In the genomic region with DNA sequence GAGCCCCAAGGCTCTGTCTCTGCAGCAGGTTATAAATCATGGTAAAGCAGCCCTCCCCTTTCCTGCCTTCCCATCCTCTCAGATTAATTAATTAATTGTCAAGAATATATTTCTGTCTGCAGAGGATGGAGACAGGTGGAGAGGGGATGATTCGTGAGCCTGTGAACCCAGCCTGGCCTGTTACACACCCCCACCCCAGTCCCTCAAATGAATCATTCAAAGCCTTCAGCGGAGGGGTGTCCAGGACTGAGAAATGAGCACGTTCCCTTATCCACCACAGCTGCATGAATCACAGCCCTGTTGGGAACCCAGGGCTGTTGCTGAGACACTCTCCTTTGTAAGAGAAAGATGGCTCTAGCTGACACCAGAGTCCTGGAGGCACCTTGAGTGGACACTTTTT, we compare ENCODE assay signal across 9 cellular contexts. TPM values are rescaled to one million over a fixed set of nuclear protein-coding genes. Genes with fewer than 3 reads are reported as not detected.
DNase-seq lines count a peak whose midpoint lies in the region; ATAC-seq and TF ChIP-seq lines count a peak whose summit lies in the region.
"Had no signal": no experiment of that assay in that cellular context is flagged by ENCODE, and none has a peak within 500 bp of the region (broad histone marks: within the 10 kb centered on the region; RNA-seq: fewer than 3 reads in every experiment).

No MANE protein-coding gene starts in this region.

- TF ChIP-seq EP300 in suprapubic skin (IDR thresholded peaks at IDR 0.05), result no peak

- H3K36me3 ChIP-seq in adipocyte (ENCODE audit: control insufficient read depth, insufficient read depth, low read length, severe bottlenecking), result no peaks in the 10 kb centered on the region
- H3K36me3 ChIP-seq in suprapubic skin, result no peaks in the 10 kb centered on the region

- ATAC-seq in GM19328 (IDR thresholded peaks at IDR 0.05; ENCODE audit: unreplicated experiment) (no peak), HG03571 (IDR thresholded peaks at IDR 0.05; ENCODE audit: unreplicated experiment) (no peak)

- WGBS in suprapubic skin, result 58% methylated on average over 3 of the region's 3 CpGs

- H3K4me3 ChIP-seq in adipocyte (ENCODE audit: low read length) (peak overlapping the region; percentile 15), suprapubic skin (no peak overlapping the region)

- TF ChIP-seq POLR2A in suprapubic skin (IDR thresholded peaks at IDR 0.05), result no peak

- no peaks in the 10 kb centered on the region for H3K9me3 ChIP-seq in adipocyte (ENCODE audit: control insufficient read depth, low read length)
- no peaks in the 10 kb centered on the region for H3K9me3 ChIP-seq in suprapubic skin

- H3K4me1 ChIP-seq in adipocyte (ENCODE audit: control insufficient read depth, insufficient read depth, low read length) (peaks cover 36% of the 10 kb centered on the region), suprapubic skin (peaks cover 21% of the 10 kb centered on the region)

- peak; percentile 63 for DNase-seq in activated CD8-positive, alpha-beta memory T cell treated with anti-CD3 and anti-CD28 coated beads, Interleukin-2, amount 50 U/mL, for 48 hours
- no peak for DNase-seq in activated CD8-positive, alpha-beta memory T cell treated with anti-CD3 and anti-CD28 coated beads, Interleukin-2, amount 50 U/mL, for 4 hours
- peak; percentile 78 for DNase-seq in adipocyte (ENCODE audit: low read depth)
- peak; percentile 89 for DNase-seq in left kidney (ENCODE audit: low read depth, low spot score)
- no peak for DNase-seq in suprapubic skin (ENCODE audit: low spot score in 2 of 2)
- no peak for DNase-seq in cortex of kidney (lab: John Stamatoyannopoulos, UW)
- DNase-seq: T-helper 9 cell had no signal

- peak overlapping the region; percentile 22 for H3K27ac ChIP-seq in suprapubic skin

- no peak for TF ChIP-seq CTCF in suprapubic skin (IDR thresholded peaks at IDR 0.05)

- H3K9ac ChIP-seq in adipocyte (ENCODE audit: low read length), result peak overlapping the region; percentile 48

- H3K27me3 ChIP-seq in adipocyte (replicated peaks; ENCODE audit: control insufficient read depth, insufficient read depth, low read length) (no peaks in the 10 kb centered on the region), suprapubic skin (no peaks in the 10 kb centered on the region)

RNA-seq across cellular contexts. Expression of a gene that starts 56.0 kb away (rescaled TPM):
- 100 to 1,000 TPM in 2 of 4 donors, 10 to 100 TPM in 2; 45.8 to 111 (median 86.6) TPM for total RNA-seq in suprapubic skin

RNA-seq across cellular contexts. Expression of a gene that starts 59.6 kb away (rescaled TPM):
- 1 to 10 TPM in 3 of 4 donors, under 1 TPM in 1; 0.42 to 2.6 (median 1.3) TPM for total RNA-seq in suprapubic skin

Comparison
In these comparisons a context has a peak if more than half of its experiments do, and no peak if none do; other contexts are left out.
1. DNase-seq: peak in activated CD8-positive, alpha-beta memory T cell treated with anti-CD3 and anti-CD28 coated beads, Interleukin-2, amount 50 U/mL, for 48 hours (single experiment), adipocyte (single experiment) and left kidney (single experiment); none in activated CD8-positive, alpha-beta memory T cell treated with anti-CD3 and anti-CD28 coated beads, Interleukin-2, amount 50 U/mL, for 4 hours (single experiment), suprapubic skin (0 of 2) and cortex of kidney (single experiment).